9 cellular contexts compared by ENCODE assay signal in the genomic region with DNA sequence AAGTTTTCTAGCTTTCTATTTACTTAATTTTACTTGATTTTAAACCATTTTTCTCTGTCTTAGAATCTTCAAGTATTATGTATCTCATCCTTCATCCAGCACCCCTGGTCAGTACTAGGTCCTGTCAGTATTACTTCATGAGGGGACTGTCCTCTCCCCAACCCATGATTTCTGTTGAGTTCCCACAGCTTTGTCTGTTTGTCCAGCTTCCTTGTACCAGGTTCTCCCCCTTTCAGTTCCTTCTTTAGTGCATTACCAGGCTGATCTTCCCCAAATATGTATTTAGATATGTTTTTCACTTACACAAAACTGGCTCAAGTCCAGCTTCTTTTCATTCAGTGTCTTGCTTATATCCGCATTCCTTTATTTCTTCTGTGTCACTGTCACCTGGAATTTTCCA.
"Had no signal": no experiment of that assay in that cellular context is flagged by ENCODE, and none has a peak within 500 bp of the region (broad histone marks: within the 10 kb centered on the region; RNA-seq: fewer than 3 reads in every experiment).

No MANE protein-coding gene starts in this region.

- DNase-seq: activated CD4-positive, alpha-beta memory T cell treated with anti-CD3 and anti-CD28 coated beads for 36 hours; activated CD4-positive, CD25-positive, alpha-beta regulatory T cell treated with anti-CD3 and anti-CD28 coated beads, Interleukin-2, amount 50 U/mL, for 72 hours; activated effector memory CD4-positive, alpha-beta T cell treated with Interleukin-2 at 50 U/mL for 16 hours; effector CD8-positive, alpha-beta T cell; kidney; pancreas; stimulated activated CD4-positive, alpha-beta T cell treated with anti-CD3 and anti-CD28 coated beads, Interleukin-4, amount 100 ng/mL, for 24 hours; SW 1271 had no signal

- H3K4me3 Mint-ChIP-seq: activated CD4-positive, alpha-beta memory T cell treated with anti-CD3 and anti-CD28 coated beads for 36 hours; neural progenitor cell had no signal

- H3K27me3 Mint-ChIP-seq: activated CD4-positive, alpha-beta memory T cell treated with anti-CD3 and anti-CD28 coated beads for 36 hours had no signal

- H3K9me3 Mint-ChIP-seq: activated CD4-positive, alpha-beta memory T cell treated with anti-CD3 and anti-CD28 coated beads for 36 hours; neural progenitor cell had no signal

- H3K4me1 Mint-ChIP-seq: neural progenitor cell had no signal

- H3K27ac Mint-ChIP-seq: activated CD4-positive, alpha-beta memory T cell treated with anti-CD3 and anti-CD28 coated beads for 36 hours; neural progenitor cell had no signal
